11 cellular contexts compared by ENCODE assay signal in the genomic region with DNA sequence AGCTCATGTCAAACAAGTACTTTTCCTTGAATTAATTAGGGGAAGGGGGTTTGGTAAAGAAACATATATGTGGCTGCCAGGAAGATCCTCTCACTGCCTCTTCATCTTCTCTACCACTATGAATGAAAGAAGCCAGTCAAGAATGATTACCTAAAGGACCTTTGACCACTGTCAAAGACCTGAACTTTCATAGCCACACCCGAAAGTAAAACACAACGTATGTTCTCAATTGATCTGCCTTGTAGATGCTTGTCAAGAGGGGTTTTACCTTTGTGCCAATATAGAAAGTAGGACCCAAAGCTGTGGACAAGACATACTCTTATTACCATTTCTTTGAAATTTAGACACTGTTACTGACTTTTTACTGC.
DNase-seq lines count a peak whose midpoint lies in the region; ATAC-seq and TF ChIP-seq lines count a peak whose summit lies in the region.
"Had no signal": no experiment of that assay in that cellular context is flagged by ENCODE, and none has a peak within 500 bp of the region (broad histone marks: within the 10 kb centered on the region; RNA-seq: fewer than 3 reads in every experiment).

No MANE protein-coding gene starts in this region.

- no peaks in the 10 kb centered on the region for H3K36me3 Mint-ChIP-seq in natural killer cell treated with Interleukin-12 subunit alpha and Interleukin-12 subunit beta and Interleukin-15 and Interleukin-18, amount 100 ng/mL, for 72 hours
- no peaks in the 10 kb centered on the region for H3K36me3 Mint-ChIP-seq in natural killer cell

- H3K4me1 ChIP-seq in A673 (ENCODE audit: insufficient read depth, low read length, poor library complexity, severe bottlenecking): no peaks in the 10 kb centered on the region
- no peaks in the 10 kb centered on the region for H3K4me1 ChIP-seq in Peyer's patch
- H3K4me1 ChIP-seq: lower lobe of right lung had no signal

- H3K27me3 ChIP-seq in A673 (replicated peaks; ENCODE audit: insufficient read depth, low read depth, low read length, poor library complexity): no peaks in the 10 kb centered on the region
- no peaks in the 10 kb centered on the region for H3K27me3 ChIP-seq in Peyer's patch

- intact Hi-C loops in natural killer cell (cut with micrococcal nuclease) (no loop called here), A673 (cut with micrococcal nuclease; ENCODE audit: unreplicated experiment) (no loop called here)

- ATAC-seq in natural killer cell treated with Interleukin-12 subunit alpha and Interleukin-12 subunit beta and Interleukin-15 and Interleukin-18, amount 100 ng/mL, for 72 hours: peak; percentile 34 to 63
- no peak for ATAC-seq in natural killer cell
- ATAC-seq in HG02678 (IDR thresholded peaks at IDR 0.05; ENCODE audit: unreplicated experiment): peak; percentile 80
- peak; percentile 65 for ATAC-seq in HG03571 (IDR thresholded peaks at IDR 0.05; ENCODE audit: unreplicated experiment)
- ATAC-seq in activated CD4-positive, CD25-positive, alpha-beta regulatory T cell treated with anti-CD3 and anti-CD28 coated beads, Interleukin-2, amount 50 U/mL, for 24 hours: no peak
- ATAC-seq: HCT116, lower lobe of right lung had no signal

- H3K9me3 ChIP-seq in A673 (ENCODE audit: low read depth, low read length, poor library complexity, severe bottlenecking) (no peaks in the 10 kb centered on the region), Peyer's patch (no peaks in the 10 kb centered on the region)
- H3K9me3 ChIP-seq: lower lobe of right lung had no signal

- H3K27me3 Mint-ChIP-seq in natural killer cell treated with Interleukin-12 subunit alpha and Interleukin-12 subunit beta and Interleukin-15 and Interleukin-18, amount 100 ng/mL, for 72 hours: no peaks in the 10 kb centered on the region
- no peaks in the 10 kb centered on the region for H3K27me3 Mint-ChIP-seq in natural killer cell (ENCODE audit: low read depth in 2 of 2)

- no peak for DNase-seq in natural killer cell treated with Interleukin-12 subunit alpha and Interleukin-12 subunit beta and Interleukin-15 and Interleukin-18, amount 100 ng/mL, for 72 hours (ENCODE audit: low spot score)
- DNase-seq in natural killer cell (no peak), A673 (ENCODE audit: low spot score) (no peak), Peyer's patch (no peak), NCI-H446 (lab: John Stamatoyannopoulos, UW) (no peak)
- DNase-seq: lower lobe of right lung had no signal

- CTCF ChIA-PET in A673 (lab: Charles Lee): no interaction called here

- peak overlapping the region; percentile 88 to 94 for H3K27ac Mint-ChIP-seq in natural killer cell treated with Interleukin-12 subunit alpha and Interleukin-12 subunit beta and Interleukin-15 and Interleukin-18, amount 100 ng/mL, for 72 hours
- H3K27ac Mint-ChIP-seq in natural killer cell: no peak overlapping the region

- no TSS peak for BruUV-seq in A673 (replicated peaks; lab: Mats Ljungman, UMichigan)

- POLR2A ChIA-PET in A673 (lab: Charles Lee; ENCODE audit: low non-redundant PET): no interaction called here

- peaks cover 37 to 44% of the 10 kb centered on the region in 2 donors for H3K4me1 Mint-ChIP-seq in natural killer cell treated with Interleukin-12 subunit alpha and Interleukin-12 subunit beta and Interleukin-15 and Interleukin-18, amount 100 ng/mL, for 72 hours (ENCODE audit: low read depth in 2 of 2)
- H3K4me1 Mint-ChIP-seq in natural killer cell: peaks cover 8 to 9% of the 10 kb centered on the region in 2 donors

- no peak for TF ChIP-seq POLR2A in Peyer's patch (IDR thresholded peaks at IDR 0.05)

- H3K4me3 ChIP-seq in A673 (ENCODE audit: low read depth, low read length, poor library complexity, severe bottlenecking) (no peak overlapping the region), Peyer's patch (no peak overlapping the region)
- H3K4me3 ChIP-seq: lower lobe of right lung, skin epidermis had no signal

- H3K27ac ChIP-seq in A673 (ENCODE audit: low read depth, low read length, poor library complexity, severe bottlenecking): no peak overlapping the region
- H3K27ac ChIP-seq in Peyer's patch: no peak overlapping the region
- H3K27ac ChIP-seq: lower lobe of right lung, skin epidermis had no signal

- H3K4me3 Mint-ChIP-seq in natural killer cell treated with Interleukin-12 subunit alpha and Interleukin-12 subunit beta and Interleukin-15 and Interleukin-18, amount 100 ng/mL, for 72 hours: peak overlapping the region; percentile 23
- no peak overlapping the region for H3K4me3 Mint-ChIP-seq in natural killer cell

- TF ChIP-seq CTCF in natural killer cell (IDR thresholded peaks at IDR 0.05): no peak
- TF ChIP-seq CTCF in A673 (conservative IDR thresholded peaks at IDR 0.05; ENCODE audit: low read depth, low read length): no peak
- TF ChIP-seq CTCF in Peyer's patch (IDR thresholded peaks at IDR 0.05): no peak

- H3K36me3 ChIP-seq in A673 (ENCODE audit: insufficient read depth, low read length, poor library complexity, severe bottlenecking) (no peaks in the 10 kb centered on the region), Peyer's patch (no peaks in the 10 kb centered on the region)
- H3K36me3 ChIP-seq: lower lobe of right lung had no signal

- no peaks in the 10 kb centered on the region for H3K9me3 Mint-ChIP-seq in natural killer cell treated with Interleukin-12 subunit alpha and Interleukin-12 subunit beta and Interleukin-15 and Interleukin-18, amount 100 ng/mL, for 72 hours
- H3K9me3 Mint-ChIP-seq in natural killer cell: no peaks in the 10 kb centered on the region

Comparison
In these comparisons a context has a peak if more than half of its experiments do, and no peak if none do; other contexts are left out.
1. ATAC-seq: peak in natural killer cell treated with Interleukin-12 subunit alpha and Interleukin-12 subunit beta and Interleukin-15 and Interleukin-18, amount 100 ng/mL, for 72 hours (2 of 2), HG02678 (single experiment) and HG03571 (single experiment); none in natural killer cell (0 of 3) and activated CD4-positive, CD25-positive, alpha-beta regulatory T cell treated with anti-CD3 and anti-CD28 coated beads, Interleukin-2, amount 50 U/mL, for 24 hours (0 of 2).
2. H3K27ac Mint-ChIP-seq: peak in natural killer cell treated with Interleukin-12 subunit alpha and Interleukin-12 subunit beta and Interleukin-15 and Interleukin-18, amount 100 ng/mL, for 72 hours (2 of 2); none in natural killer cell (0 of 2).